In genomic region chr16:30069575-30070462, GRCh38 we compare ENCODE assay signal across 9 cellular contexts. TPM values are rescaled to one million over a fixed set of nuclear protein-coding genes. Genes with fewer than 3 reads are reported as not detected.
DNase-seq lines count a peak whose midpoint lies in the region; ATAC-seq and TF ChIP-seq lines count a peak whose summit lies in the region.
"Had no signal": no experiment of that assay in that cellular context is flagged by ENCODE, and none has a peak within 500 bp of the region (broad histone marks: within the 10 kb centered on the region; RNA-seq: fewer than 3 reads in every experiment).

No MANE protein-coding gene starts in this region.

- H3K27ac Mint-ChIP-seq in CD14-positive monocyte = peak overlapping the region in 5 of 7 donors; percentile 14 to 80 (median 66)

- no peaks in the 10 kb centered on the region for H3K27me3 Mint-ChIP-seq in CD14-positive monocyte (ENCODE audit: low read depth in 3 of 3)

- peaks cover 55 to 68% of the 10 kb centered on the region in 2 donors for H3K36me3 Mint-ChIP-seq in CD14-positive monocyte

- POLR2A ChIA-PET in OCI-LY7 (lab: Charles Lee) = no interaction called here

- peaks cover 37% of the 10 kb centered on the region for H3K79me2 ChIP-seq in OCI-LY7 (ENCODE audit: insufficient read depth, low read depth, low read length)

- peak overlapping the region in 1 of 2 donors; percentile 31 for H3K4me3 Mint-ChIP-seq in CD14-positive monocyte

- H3K9me3 Mint-ChIP-seq in CD14-positive monocyte = peaks cover 0 to 2% (median 0%) of the 10 kb centered on the region in 7 donors

- H3K4me1 Mint-ChIP-seq in CD14-positive monocyte = peaks cover 28% of the 10 kb centered on the region

- H3K9me2 ChIP-seq in OCI-LY7 (ENCODE audit: insufficient read depth, low read length) = no peaks in the 10 kb centered on the region

- TSS peak; percentile 82 for BruUV-seq in OCI-LY7 (replicated peaks; lab: Mats Ljungman, UMichigan)

- WGBS in ovary, 3 donors = 35 to 38% (median 35%) methylated on average over 28 to 31 of the region's 31 CpGs

- TF ChIP-seq EP300 in ovary (IDR thresholded peaks at IDR 0.05) = no peak

- H3K4me1 ChIP-seq in OCI-LY7 (ENCODE audit: insufficient read depth, low read length, poor library complexity, severe bottlenecking) (peaks cover 33% of the 10 kb centered on the region), ovary (ENCODE audit: insufficient read depth) (peaks cover 15% of the 10 kb centered on the region)

- no peak overlapping the region for H3K4me3 ChIP-seq in OCI-LY7 (ENCODE audit: low read depth, low read length, poor library complexity, severe bottlenecking)
- peak overlapping the region; percentile 25 for H3K4me3 ChIP-seq in coronary artery
- no peak overlapping the region for H3K4me3 ChIP-seq in ovary

- H3K36me3 ChIP-seq in OCI-LY7 (ENCODE audit: insufficient read depth, low read length) (peaks cover 82% of the 10 kb centered on the region), ovary (no peaks in the 10 kb centered on the region)

- no peak for ATAC-seq in HG03039 (IDR thresholded peaks at IDR 0.05; ENCODE audit: unreplicated experiment)

- H3K27me3 ChIP-seq in ovary = no peaks in the 10 kb centered on the region

- no peak for DNase-seq in CD14-positive monocyte (ENCODE audit: low spot score)
- DNase-seq in OCI-LY7 (ENCODE audit: low spot score) = no peak
- no peak for DNase-seq in coronary artery (ENCODE audit: low spot score)
- DNase-seq in ovary = peak; percentile 50 to 80 (median 59)
- DNase-seq in LoVo (ENCODE audit: low spot score) = no peak
- DNase-seq in NCI-H748 treated with DMSO at 0.1 percent for 48 hours (lab: John Stamatoyannopoulos, UW) = no peak
- DNase-seq in stimulated activated CD4-positive, alpha-beta T cell treated with anti-CD3 and anti-CD28 coated beads, Interleukin-2, amount 100 ng/mL, for 48 hours = no peak
- DNase-seq: stimulated activated CD8-positive, alpha-beta memory T cell treated with anti-CD3 and anti-CD28 coated beads, Interleukin-4, amount 100 ng/mL, for 48 hours had no signal

- no peak overlapping the region for H2AFZ ChIP-seq in OCI-LY7 (ENCODE audit: low read length)

- TF ChIP-seq CTCF in CD14-positive monocyte (IDR thresholded peaks at IDR 0.05) = no peak
- TF ChIP-seq CTCF in OCI-LY7 (conservative IDR thresholded peaks at IDR 0.05; ENCODE audit: low read length) = 0 out of 2 replicates have a peak, but pooled peaks have one; percentile 20
- TF ChIP-seq CTCF in coronary artery (IDR thresholded peaks at IDR 0.05) = no peak
- TF ChIP-seq CTCF in ovary (IDR thresholded peaks at IDR 0.05) = no peak

- H4K20me1 ChIP-seq in OCI-LY7 (ENCODE audit: insufficient read depth, low read length) = peaks cover 14% of the 10 kb centered on the region

- no peak for TF ChIP-seq POLR2A in ovary (IDR thresholded peaks at IDR 0.05)

- H3K4me2 ChIP-seq in OCI-LY7 (ENCODE audit: low read length) = no peak overlapping the region

- CTCF ChIA-PET in OCI-LY7 (lab: Charles Lee; ENCODE audit: unreplicated experiment) = interaction anchor here (0.6 kb wide), 1 partner anchor 22 kb away, joined by 3 read pairs; no protein-coding TSS in a partner anchor

- no peaks in the 10 kb centered on the region for H3K9me3 ChIP-seq in OCI-LY7 (ENCODE audit: low read length)
- H3K9me3 ChIP-seq in ovary = no peaks in the 10 kb centered on the region

- H3K27ac ChIP-seq in OCI-LY7 (ENCODE audit: low read depth, low read length, poor library complexity, severe bottlenecking) = no peak overlapping the region
- H3K27ac ChIP-seq in coronary artery = peak overlapping the region in 1 of 2 donors; percentile 54
- peak overlapping the region; percentile 15 to 17 for H3K27ac ChIP-seq in ovary

- intact Hi-C loops in CD14-positive monocyte (cut with micrococcal nuclease) (loop anchor here (5.0 kb wide), 1 partner anchor 52 kb away; the partner anchor contains the start of gene MAPK3 (in 2 of the 2)), OCI-LY7 (cut with micrococcal nuclease; ENCODE audit: unreplicated experiment) (loop anchor here (10.0 kb wide), 1 partner anchor 285 kb away; the partner anchor contains the start of gene CD2BP2), ovary (cut with DNase I) (loop anchor here in 1 of 4 donors (10.0 kb wide), 1 partner anchor 335 kb away; the partner anchor contains the start of gene ZNF771)

RNA-seq across cellular contexts. Expression of gene ALDOA, which starts 4.3 kb away (rescaled TPM):
- polyA plus RNA-seq in CD14-positive monocyte (1,000 to 10,000 TPM; 1,429 to 1,628 TPM), ovary (100 to 1,000 TPM; 252 to 522 TPM)
- total RNA-seq in OCI-LY7 (2014; rRNA removed; shearing (Covaris generic)) = 646 and 809 TPM in 2 replicates
- total RNA-seq in OCI-LY7 (2022) (811 and 1,029 TPM in 2 replicates), ovary (1,000 to 10,000 TPM in 1 of 7 donors, 100 to 1,000 TPM in 6; 395 to 1,259 (median 847) TPM)

RNA-seq across cellular contexts. Expression of gene PPP4C, which starts 6.0 kb away (rescaled TPM):
- polyA plus RNA-seq in CD14-positive monocyte (100 to 1,000 TPM; 279 to 388 TPM), ovary (10 to 100 TPM; 13.7 to 58.8 TPM)
- total RNA-seq in OCI-LY7 (2014; rRNA removed; shearing (Covaris generic)) = 137 and 144 TPM in 2 replicates
- total RNA-seq in OCI-LY7 (2022) (124 and 130 TPM in 2 replicates), ovary (10 to 100 TPM; 21.9 to 55.8 (median 49.1) TPM)

RNA-seq across cellular contexts. Expression of gene TBX6, which starts 21.9 kb away (rescaled TPM):
- polyA plus RNA-seq in CD14-positive monocyte (under 1 TPM; 0.10 to 0.11 TPM), ovary (1 to 10 TPM in 1 of 2 donors, under 1 TPM in 1; 0.08 to 1.1 TPM)
- total RNA-seq in OCI-LY7 (2014; rRNA removed; shearing (Covaris generic)) = 0.77 and 1.4 TPM in 2 replicates
- total RNA-seq in OCI-LY7 (2022) (3.7 and 4.5 TPM in 2 replicates), ovary (1 to 10 TPM in 3 of 7 donors, under 1 TPM in 4; 0.23 to 1.5 (median 0.75) TPM)

RNA-seq across cellular contexts. Expression of gene YPEL3, which starts 26.2 kb away (rescaled TPM):
- polyA plus RNA-seq in CD14-positive monocyte (100 to 1,000 TPM; 182 to 235 TPM), ovary (100 to 1,000 TPM in 1 of 2 donors, 10 to 100 TPM in 1; 30.2 to 134 TPM)
- 17.5 and 18.6 TPM in 2 replicates for total RNA-seq in OCI-LY7 (2014; rRNA removed; shearing (Covaris generic))
- total RNA-seq in OCI-LY7 (2022) (34.5 and 50.6 TPM in 2 replicates), ovary (10 to 100 TPM; 12.7 to 94.9 (median 63.1) TPM)

RNA-seq across cellular contexts. Expression of gene TLCD3B, which starts 38.7 kb away (rescaled TPM):
- polyA plus RNA-seq in CD14-positive monocyte (not detected), ovary (not detected)
- 2.6 and 4.3 TPM in 2 replicates for total RNA-seq in OCI-LY7 (2014; rRNA removed; shearing (Covaris generic))
- total RNA-seq in OCI-LY7 (2022) (17.6 and 21.3 TPM in 2 replicates), ovary (under 1 TPM in 1 of 7 donors, not detected in 6; 0.15 TPM)

Comparison
In these comparisons a context has a peak if more than half of its experiments do, and no peak if none do; other contexts are left out.
1. DNase-seq: peak in ovary (5 of 5); none in CD14-positive monocyte (single experiment), OCI-LY7 (single experiment), coronary artery (single experiment), LoVo (single experiment), NCI-H748 treated with DMSO at 0.1 percent for 48 hours (single experiment) and stimulated activated CD4-positive, alpha-beta T cell treated with anti-CD3 and anti-CD28 coated beads, Interleukin-2, amount 100 ng/mL, for 48 hours (0 of 2).